8 cellular contexts compared by ENCODE assay signal in the genomic region with DNA sequence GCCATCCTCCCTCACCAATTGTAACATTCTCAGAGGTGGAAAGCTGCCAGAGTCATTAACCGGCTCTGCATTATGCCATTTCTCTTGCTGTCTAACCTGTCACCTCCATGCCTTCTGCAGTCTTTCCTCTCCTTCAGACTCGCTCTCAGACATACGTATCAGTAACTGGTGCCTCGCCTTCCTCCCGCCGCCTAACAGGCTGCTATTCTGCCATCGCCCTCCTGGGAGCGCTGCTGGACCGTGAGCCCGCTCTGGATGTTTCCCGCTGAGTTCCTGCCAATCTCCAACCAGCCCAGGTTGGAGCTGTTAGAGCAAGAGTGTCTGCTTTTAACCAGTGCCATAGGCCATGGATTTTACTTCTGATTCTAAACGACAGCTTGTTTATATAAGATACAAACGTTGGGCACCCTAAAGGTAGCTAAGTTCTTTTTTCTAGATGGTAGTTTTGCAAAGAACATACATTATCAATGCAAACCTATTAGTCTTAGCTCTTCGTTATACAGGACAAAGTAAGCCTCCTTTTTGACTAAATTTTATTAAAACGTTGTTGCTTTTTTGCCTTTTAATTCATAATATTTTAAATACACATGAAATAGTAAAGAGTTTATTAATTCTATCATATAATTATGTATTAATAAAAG. TPM values are rescaled to one million over a fixed set of nuclear protein-coding genes. Genes with fewer than 3 reads are reported as not detected.
DNase-seq lines count a peak whose midpoint lies in the region; ATAC-seq, FAIRE-seq and TF ChIP-seq lines count a peak whose summit lies in the region.

No MANE protein-coding gene starts in this region.

- DNase-seq in DMS114 treated with DMSO at 0.1 percent for 48 hours (lab: John Stamatoyannopoulos, UW; ENCODE audit: unreplicated experiment) (peak; percentile 12), HPDE6-E6E7 (ENCODE audit: extremely low spot score) (peak; percentile 63), SHP77 treated with DMSO at 0.1 percent for 48 hours (lab: John Stamatoyannopoulos, UW) (peak; percentile 2), activated gamma-delta T cell (lab: John Stamatoyannopoulos, UW) (peak; percentile 20), germinal center (ENCODE audit: low spot score) (peak; percentile 49), pancreas (peak; percentile 39 to 82 (median 70)), upper lobe of left lung (peak; percentile 75 to 87)

- intact Hi-C loops in pancreas (cut with DNase I): no loop called here

- H3K4me1 ChIP-seq in pancreas (no peaks in the 10 kb centered on the region), upper lobe of left lung (peaks cover 0 to 4% (median 0%) of the 10 kb centered on the region in 4 donors)

- H3K4me3 ChIP-seq in pancreas: no peak overlapping the region
- no peak overlapping the region for H3K4me3 ChIP-seq in upper lobe of left lung

- TF ChIP-seq CTCF in pancreas (IDR thresholded peaks at IDR 0.05): peak; percentile 43 to 78 (median 74)
- TF ChIP-seq CTCF in upper lobe of left lung (IDR thresholded peaks at IDR 0.05): peak; percentile 73 to 88 (median 84)

- H3K9me3 ChIP-seq in pancreas (no peaks in the 10 kb centered on the region), upper lobe of left lung (no peaks in the 10 kb centered on the region)

- ATAC-seq in GM21447 (IDR thresholded peaks at IDR 0.05; ENCODE audit: unreplicated experiment) (peak; percentile 91), pancreas (peak; percentile 78 to 98 (median 97)), upper lobe of left lung (ENCODE audit: low FRiP score in 2 of 2) (peak; percentile 84 to 88)

- FAIRE-seq in pancreas (lab: Jason Lieb, UNC): no peak

- TF ChIP-seq POLR2A in upper lobe of left lung (IDR thresholded peaks at IDR 0.05): no peak

- H3K27me3 ChIP-seq in pancreas: no peaks in the 10 kb centered on the region
- H3K27me3 ChIP-seq in upper lobe of left lung: no peaks in the 10 kb centered on the region

- H3K36me3 ChIP-seq in pancreas (no peaks in the 10 kb centered on the region), upper lobe of left lung (no peaks in the 10 kb centered on the region)

- no peak for TF ChIP-seq EP300 in upper lobe of left lung (IDR thresholded peaks at IDR 0.05)

- H3K27ac ChIP-seq in pancreas: no peak overlapping the region
- no peak overlapping the region for H3K27ac ChIP-seq in upper lobe of left lung

- WGBS in pancreas, 2 donors: 9 to 12% methylated on average over 15 of the region's 15 CpGs
- 13 to 19% methylated on average over 11 to 15 of the region's 15 CpGs for WGBS in upper lobe of left lung, 2 donors

RNA-seq across cellular contexts. Expression of a gene that starts 59.5 kb away (rescaled TPM):
- total RNA-seq in pancreas (under 1 TPM in 3 of 6 donors, not detected in 3; 0.09 to 0.25 (median 0.18) TPM), upper lobe of left lung (1 to 10 TPM in 1 of 6 donors, under 1 TPM in 3, not detected in 2; 0.39 to 1.0 (median 0.61) TPM)
- polyA plus RNA-seq in pancreas: not detected

Comparison
In these comparisons a context has a peak if more than half of its experiments do, and no peak if none do; other contexts are left out.
1. DNase-seq: peak in every context shown above with its lines; median percentile 81 in upper lobe of left lung; 70 in pancreas; 63 in HPDE6-E6E7; 49 in germinal center; 20 in activated gamma-delta T cell; 12 in DMS114 treated with DMSO at 0.1 percent for 48 hours; 2 in SHP77 treated with DMSO at 0.1 percent for 48 hours.